Comparison of ENCODE assay signal across 29 cellular contexts in genomic region chr20:62021794-62022419, GRCh38. TPM values are rescaled to one million over a fixed set of nuclear protein-coding genes. Genes with fewer than 3 reads are reported as not detected.
DNase-seq lines count a peak whose midpoint lies in the region; ATAC-seq, FAIRE-seq and TF ChIP-seq lines count a peak whose summit lies in the region.
"Had no signal": no experiment of that assay in that cellular context is flagged by ENCODE, and none has a peak within 500 bp of the region (broad histone marks: within the 10 kb centered on the region; RNA-seq: fewer than 3 reads in every experiment).

No MANE protein-coding gene starts in this region.

- DNase-seq in SJCRH30 (peak; percentile 90 to 93), kidney (peak; percentile 36), osteoblast (ENCODE audit: insufficient read length, low spot score, missing footprints) (peak; percentile 39), RCC 7860 (ENCODE audit: low spot score) (no peak), T-cell (no peak)
- no peak for DNase-seq in activated CD8-positive, alpha-beta T cell treated with anti-CD3 and anti-CD28 coated beads for 36 hours
- DNase-seq: activated CD4-positive, alpha-beta T cell treated with anti-CD3 and anti-CD28 coated beads, Interleukin-2, amount 50 U/mL, for 48 hours; activated naive CD4-positive, alpha-beta T cell treated with anti-CD3 and anti-CD28 coated beads for 36 hours; cerebellar nuclear complex; DMS 273 treated with DMSO at 0.1 percent for 48 hours; EL; esophagus squamous epithelium; foreskin keratinocyte; Kasumi-1; NCI-H1436 treated with DMSO at 0.1 percent for 48 hours; NCI-H446 treated with DMSO at 0.1 percent for 48 hours; NCI-H82; RPMI8226; stimulated activated CD4-positive, alpha-beta T cell treated with anti-CD3 and anti-CD28 coated beads, Interleukin-4, amount 100 ng/mL, for 1 hour; T-helper 2 cell had no signal

- ATAC-seq in T-cell (replicated peaks in 1 of 4) (no peak), GM19328 (IDR thresholded peaks at IDR 0.05; ENCODE audit: unreplicated experiment) (no peak)
- ATAC-seq in activated CD8-positive, alpha-beta T cell treated with anti-CD3 and anti-CD28 coated beads for 36 hours: no peak
- ATAC-seq: activated CD4-positive, CD25-positive, alpha-beta regulatory T cell treated with anti-CD3 and anti-CD28 coated beads, Interleukin-2, amount 50 U/mL, for 24 hours; foreskin keratinocyte had no signal

- H3K9ac ChIP-seq in BLaER1 treated with 17β-estradiol and CSF1 and Interleukin-3, amounts not matched to agents 10 nM and 100 nM: peak overlapping the region in 4 of 11 experiments; percentile 16 to 44 (median 26); a peak in 4 of 22 replicates
- no peak overlapping the region for H3K9ac ChIP-seq in kidney (ENCODE audit: low read length in 2 of 2)

- peaks cover 18 to 61% (median 55%) of the 10 kb centered on the region in 10 experiments for H3K4me1 ChIP-seq in BLaER1 treated with 17β-estradiol and CSF1 and Interleukin-3, amounts not matched to agents 10 nM and 100 nM
- H3K4me1 ChIP-seq in SJCRH30: peaks cover 21% of the 10 kb centered on the region
- peaks cover 39 to 40% of the 10 kb centered on the region in 2 donors for H3K4me1 ChIP-seq in kidney (ENCODE audit: control insufficient read depth in 1 of 2, insufficient read depth in 1 of 2, low read depth in 1 of 2, low read length in 2 of 2)
- H3K4me1 ChIP-seq in osteoblast (ENCODE audit: insufficient read depth, low read length): peaks cover 16% of the 10 kb centered on the region
- H3K4me1 ChIP-seq: foreskin keratinocyte, HAP-1 had no signal

- no peak for FAIRE-seq in kidney (lab: Jason Lieb, UNC)
- no peak for FAIRE-seq in RCC 7860 (lab: Jason Lieb, UNC)

- TF ChIP-seq CTCF in kidney (IDR thresholded peaks at IDR 0.05; ENCODE audit: borderline replicate concordance, extremely low read depth, insufficient read depth) (no peak), osteoblast (IDR thresholded peaks at IDR 0.05; ENCODE audit: extremely low read depth, low read depth, low read length) (no peak)
- TF ChIP-seq CTCF in activated CD8-positive, alpha-beta T cell treated with anti-CD3 and anti-CD28 coated beads for 36 hours (IDR thresholded peaks at IDR 0.05): no peak

- peak overlapping the region in 6 of 11 experiments; percentile 3 to 26 (median 11); a peak in 6 of 22 replicates for H3K4me2 ChIP-seq in BLaER1 treated with 17β-estradiol and CSF1 and Interleukin-3, amounts not matched to agents 10 nM and 100 nM
- H3K4me2 ChIP-seq in osteoblast (ENCODE audit: insufficient read depth, low read length): no peak overlapping the region

- H3K27me3 Mint-ChIP-seq in T-cell: no peaks in the 10 kb centered on the region
- H3K27me3 Mint-ChIP-seq in activated CD8-positive, alpha-beta T cell treated with anti-CD3 and anti-CD28 coated beads for 36 hours: no peaks in the 10 kb centered on the region

- peaks cover 94 to 100% (median 98%) of the 10 kb centered on the region in 11 experiments for H4K20me1 ChIP-seq in BLaER1 treated with 17β-estradiol and CSF1 and Interleukin-3, amounts not matched to agents 10 nM and 100 nM
- H4K20me1 ChIP-seq in osteoblast (ENCODE audit: insufficient read depth, low read length): peaks cover 68% of the 10 kb centered on the region

- no peaks in the 10 kb centered on the region for H3K9me3 Mint-ChIP-seq in T-cell
- no peaks in the 10 kb centered on the region for H3K9me3 Mint-ChIP-seq in activated CD8-positive, alpha-beta T cell treated with anti-CD3 and anti-CD28 coated beads for 36 hours
- H3K9me3 Mint-ChIP-seq: activated naive CD4-positive, alpha-beta T cell treated with anti-CD3 and anti-CD28 coated beads for 36 hours; activated T-helper 1 cell treated with anti-CD3 and anti-CD28 coated beads, Interleukin-12 subunit alpha, Interleukin-12 subunit beta, Interleukin-2, Interleukin-4 antibody, amounts not matched to agents 30 ng/mL and 10 ng/mL and 1 ng/mL, durations not matched to agents 14 hours and 24 hours and 36 hours; CD8-positive, alpha-beta memory T cell had no signal

- H3K27ac ChIP-seq in BLaER1 treated with 17β-estradiol and CSF1 and Interleukin-3, amounts not matched to agents 10 nM and 100 nM: no peak overlapping the region
- H3K27ac ChIP-seq in SJCRH30 (peak overlapping the region; percentile 43), kidney (ENCODE audit: low read depth in 2 of 2, low read length in 2 of 2) (peak overlapping the region in 1 of 2 donors; percentile 47), osteoblast (ENCODE audit: low read depth, low read length) (no peak overlapping the region)
- H3K27ac ChIP-seq: esophagus squamous epithelium, foreskin keratinocyte, neutrophil, right lobe of liver, thyroid gland had no signal

- H3K36me3 ChIP-seq in BLaER1 treated with 17β-estradiol and CSF1 and Interleukin-3, amounts not matched to agents 10 nM and 100 nM: peaks cover 0 to 4% (median 0%) of the 10 kb centered on the region in 11 experiments; a peak in 4 of 22 replicates
- H3K36me3 ChIP-seq in SJCRH30 (no peaks in the 10 kb centered on the region), kidney (ENCODE audit: control insufficient read depth in 1 of 2, insufficient read depth in 2 of 2, low read length in 2 of 2) (no peaks in the 10 kb centered on the region), osteoblast (ENCODE audit: insufficient read depth, low read length) (no peaks in the 10 kb centered on the region)
- H3K36me3 ChIP-seq: esophagus squamous epithelium, HAP-1, neutrophil, right lobe of liver, thyroid gland had no signal

- CTCF ChIA-PET in T-cell (lab: Charles Lee): no interaction called here
- CTCF ChIA-PET in activated CD8-positive, alpha-beta T cell treated with anti-CD3 and anti-CD28 coated beads for 36 hours (lab: Charles Lee): no interaction called here

- no peaks in the 10 kb centered on the region for H3K27me3 ChIP-seq in BLaER1 treated with 17β-estradiol and CSF1 and Interleukin-3, amounts not matched to agents 10 nM and 100 nM
- H3K27me3 ChIP-seq in SJCRH30 (no peaks in the 10 kb centered on the region), osteoblast (ENCODE audit: insufficient read depth, low read length) (no peaks in the 10 kb centered on the region)
- H3K27me3 ChIP-seq: esophagus squamous epithelium, foreskin keratinocyte, neutrophil, right lobe of liver, thyroid gland had no signal

- H3K79me2 ChIP-seq in osteoblast (ENCODE audit: insufficient read depth, low read length): peaks cover 79% of the 10 kb centered on the region

- intact Hi-C loops in kidney (cut with DNase I): no loop called here
- intact Hi-C loops in activated CD8-positive, alpha-beta T cell treated with anti-CD3 and anti-CD28 coated beads for 36 hours (cut with micrococcal nuclease): loop anchor here (10.0 kb wide), 1 partner anchor 103 kb away; the partner anchor contains the start of gene LSM14B

- no peak overlapping the region for H3K4me3 Mint-ChIP-seq in T-cell
- no peak overlapping the region for H3K4me3 Mint-ChIP-seq in activated CD8-positive, alpha-beta T cell treated with anti-CD3 and anti-CD28 coated beads for 36 hours
- H3K4me3 Mint-ChIP-seq: activated naive CD4-positive, alpha-beta T cell treated with anti-CD3 and anti-CD28 coated beads for 36 hours; activated T-helper 1 cell treated with anti-CD3 and anti-CD28 coated beads, Interleukin-12 subunit alpha, Interleukin-12 subunit beta, Interleukin-2, Interleukin-4 antibody, amounts not matched to agents 30 ng/mL and 10 ng/mL and 1 ng/mL, durations not matched to agents 14 hours and 24 hours and 36 hours; CD8-positive, alpha-beta memory T cell had no signal

- H3K27ac Mint-ChIP-seq in T-cell: no peak overlapping the region
- H3K27ac Mint-ChIP-seq in activated CD8-positive, alpha-beta T cell treated with anti-CD3 and anti-CD28 coated beads for 36 hours: no peak overlapping the region
- H3K27ac Mint-ChIP-seq: activated naive CD4-positive, alpha-beta T cell treated with anti-CD3 and anti-CD28 coated beads for 36 hours; activated T-helper 1 cell treated with anti-CD3 and anti-CD28 coated beads, Interleukin-12 subunit alpha, Interleukin-12 subunit beta, Interleukin-2, Interleukin-4 antibody, amounts not matched to agents 30 ng/mL and 10 ng/mL and 1 ng/mL, durations not matched to agents 14 hours and 24 hours and 36 hours had no signal

- peaks cover 0 to 8% (median 0%) of the 10 kb centered on the region in 11 experiments; a peak in 1 of 22 replicates for H3K9me3 ChIP-seq in BLaER1 treated with 17β-estradiol and CSF1 and Interleukin-3, amounts not matched to agents 10 nM and 100 nM (replicated peaks in 1 of 11)
- H3K9me3 ChIP-seq in SJCRH30 (replicated peaks): no peaks in the 10 kb centered on the region
- no peaks in the 10 kb centered on the region for H3K9me3 ChIP-seq in kidney (ENCODE audit: control insufficient read depth in 1 of 2, low read length in 2 of 2)
- no peaks in the 10 kb centered on the region for H3K9me3 ChIP-seq in osteoblast (ENCODE audit: low read depth, low read length)
- H3K9me3 ChIP-seq: esophagus squamous epithelium, HAP-1, neutrophil, right lobe of liver, thyroid gland had no signal

- POLR2A ChIA-PET in T-cell (lab: Charles Lee): interaction anchor here in 1 of 2 donors (0.7 kb wide), 1 partner anchor 113 kb away, joined by 3 read pairs; no protein-coding TSS in a partner anchor
- POLR2A ChIA-PET in activated CD8-positive, alpha-beta T cell treated with anti-CD3 and anti-CD28 coated beads for 36 hours (lab: Charles Lee): interaction anchor here (0.7 to 1.0 kb wide), 2 partner anchors 19 to 41 kb away, joined by 3 to 4 read pairs; no protein-coding TSS in a partner anchor

- H2AFZ ChIP-seq in osteoblast (ENCODE audit: low read length): no peak overlapping the region

- H3K4me3 ChIP-seq in BLaER1 treated with 17β-estradiol and CSF1 and Interleukin-3, amounts not matched to agents 10 nM and 100 nM: no peak overlapping the region
- peak overlapping the region; percentile 55 for H3K4me3 ChIP-seq in SJCRH30
- no peak overlapping the region for H3K4me3 ChIP-seq in kidney (ENCODE audit: low read length in 2 of 2)
- no peak overlapping the region for H3K4me3 ChIP-seq in osteoblast (ENCODE audit: insufficient read depth, low read length)
- H3K4me3 ChIP-seq: esophagus squamous epithelium, HAP-1, right lobe of liver, thyroid gland had no signal

- peaks cover 48 to 57% (median 52%) of the 10 kb centered on the region in 3 donors for H3K4me1 Mint-ChIP-seq in T-cell
- H3K4me1 Mint-ChIP-seq in activated CD8-positive, alpha-beta T cell treated with anti-CD3 and anti-CD28 coated beads for 36 hours (ENCODE audit: low read depth): peaks cover 41% of the 10 kb centered on the region

- peaks cover 3% of the 10 kb centered on the region for H3K36me3 Mint-ChIP-seq in T-cell
- no peaks in the 10 kb centered on the region for H3K36me3 Mint-ChIP-seq in activated CD8-positive, alpha-beta T cell treated with anti-CD3 and anti-CD28 coated beads for 36 hours (ENCODE audit: low read depth)
- H3K36me3 Mint-ChIP-seq: CD8-positive, alpha-beta memory T cell had no signal

RNA-seq across cellular contexts. Expression of gene TAF4, which starts 43.8 kb away (rescaled TPM):
- 19.4 and 20.1 TPM in 2 replicates for total RNA-seq in SJCRH30 (2014; rRNA removed; shearing (Covaris generic))
- total RNA-seq in kidney (18.4 TPM), osteoblast (4.3 and 4.7 TPM in 2 replicates), T-cell (10 to 100 TPM; 21.7 to 39.5 (median 35.2) TPM)
- polyA plus RNA-seq in kidney (ENCODE audit: insufficient read depth, low read depth, low replicate concordance): 3.7 TPM
- 10 to 100 TPM; 14.1 to 15.9 TPM for total RNA-seq in activated CD8-positive, alpha-beta T cell treated with anti-CD3 and anti-CD28 coated beads for 36 hours

Comparison
In these comparisons a context has a peak if more than half of its experiments do, and no peak if none do; other contexts are left out.
1. DNase-seq: peak in SJCRH30 (2 of 2), kidney (single experiment) and osteoblast (single experiment); none in RCC 7860 (single experiment), T-cell (0 of 34) and activated CD8-positive, alpha-beta T cell treated with anti-CD3 and anti-CD28 coated beads for 36 hours (single experiment).